ENCODE assay signal across 20 cellular contexts in genomic region chr16:11283820-11284248, GRCh38. TPM values are rescaled to one million over a fixed set of nuclear protein-coding genes. Genes with fewer than 3 reads are reported as not detected.
DNase-seq lines count a peak whose midpoint lies in the region; ATAC-seq, FAIRE-seq and TF ChIP-seq lines count a peak whose summit lies in the region.
"Had no signal": no experiment of that assay in that cellular context is flagged by ENCODE, and none has a peak within 500 bp of the region (broad histone marks: within the 10 kb centered on the region; RNA-seq: fewer than 3 reads in every experiment).

No MANE protein-coding gene starts in this region.

- no peaks in the 10 kb centered on the region for H3K27me3 ChIP-seq in HepG2 (ENCODE audit: control insufficient read depth in 1 of 2, insufficient read depth in 2 of 2, low read length in 2 of 2)
- no peaks in the 10 kb centered on the region for H3K27me3 ChIP-seq in right lobe of liver
- no peaks in the 10 kb centered on the region for H3K27me3 ChIP-seq in upper lobe of right lung

- 36% methylated on average over 4 of the region's 4 CpGs for WGBS in HepG2 (ENCODE audit: low lambda C conversion rate)
- WGBS in right lobe of liver (ENCODE audit: insufficient coverage, low coverage, low lambda C conversion rate, missing lambda C conversion rate): 47% methylated on average over 2 of the region's 4 CpGs

- POLR2A ChIA-PET in HepG2 (lab: Yijun Ruan, JAX): interaction anchor here (0.7 to 3.8 kb wide), 11 partner anchors 9 to 88 kb away, joined by 3 to 30 read pairs (median 7); partner anchors contain the start of genes PRM3 and SOCS1

- no TSS peak for BruUV-seq in HepG2 (replicated peaks; lab: Mats Ljungman, UMichigan)

- H3K9me3 ChIP-seq in HepG2 (ENCODE audit: low read length): no peaks in the 10 kb centered on the region
- no peaks in the 10 kb centered on the region for H3K9me3 ChIP-seq in right lobe of liver
- H3K9me3 ChIP-seq in upper lobe of right lung: no peaks in the 10 kb centered on the region
- H3K9me3 ChIP-seq: A549, left ventricle myocardium inferior had no signal

- H3K4me1 ChIP-seq in HepG2 (ENCODE audit: insufficient read depth, low read length): peaks cover 91% of the 10 kb centered on the region
- H3K4me1 ChIP-seq in right lobe of liver: peaks cover 0 to 14% (median 3%) of the 10 kb centered on the region in 4 donors
- H3K4me1 ChIP-seq in upper lobe of right lung: no peaks in the 10 kb centered on the region
- H3K4me1 ChIP-seq: A549, left ventricle myocardium inferior had no signal

- TF ChIP-seq CTCF in HepG2 (CRISPR knock-in tag; IDR thresholded peaks at IDR 0.05) (peak; percentile 45), right lobe of liver (IDR thresholded peaks at IDR 0.05) (no peak), fibroblast of pulmonary artery (IDR thresholded peaks at IDR 0.05; ENCODE audit: low read length, missing control alignments) (peak; percentile 25), upper lobe of right lung (IDR thresholded peaks at IDR 0.05) (no peak)

- in situ Hi-C loops in HepG2 (cut with HindIII; ENCODE audit: extremely low pct_ligation_motif_present, low pct_unique_long_range_greater_than_20kb): no loop called here

- no peaks in the 10 kb centered on the region for H3K36me3 ChIP-seq in HepG2 (replicated peaks in 1 of 2; ENCODE audit: control insufficient read depth in 1 of 2, insufficient read depth in 2 of 2, low read length in 2 of 2)
- no peaks in the 10 kb centered on the region for H3K36me3 ChIP-seq in right lobe of liver
- H3K36me3 ChIP-seq in upper lobe of right lung: no peaks in the 10 kb centered on the region
- H3K36me3 ChIP-seq: left ventricle myocardium inferior had no signal

- peak overlapping the region; percentile 25; the same call in 1 of the 2 replicates for H3K9ac ChIP-seq in HepG2 (ENCODE audit: insufficient read depth, low read depth, low read length)

- ATAC-seq in HepG2 (peak; percentile 45), right lobe of liver (no peak), upper lobe of right lung (peak; percentile 63), GM19455 (IDR thresholded peaks at IDR 0.05; ENCODE audit: unreplicated experiment) (no peak)
- ATAC-seq: A549; activated CD4-positive, CD25-positive, alpha-beta regulatory T cell treated with anti-CD3 and anti-CD28 coated beads, Interleukin-2, amount 50 U/mL, for 24 hours had no signal

- FAIRE-seq in HepG2 (lab: Jason Lieb, UNC): no peak
- FAIRE-seq: A549, endothelial cell of umbilical vein had no signal

- H3K4me3 ChIP-seq in HepG2 (replicated peaks in 1 of 3; ENCODE audit: insufficient read depth in 1 of 3, low read depth in 2 of 3, low read length in 3 of 3) (no peak overlapping the region), right lobe of liver (no peak overlapping the region), fibroblast of pulmonary artery (replicated peaks; ENCODE audit: low read depth, low read length) (no peak overlapping the region), upper lobe of right lung (no peak overlapping the region)
- H3K4me3 ChIP-seq: A549, left ventricle myocardium inferior had no signal

- no peaks in the 10 kb centered on the region for H4K20me1 ChIP-seq in HepG2 (ENCODE audit: insufficient read depth, low read length)

- CTCF ChIA-PET in HepG2 (lab: Yijun Ruan, JAX; ENCODE audit: low intra/inter-chr PET ratio, low total read pairs): no interaction called here

- H3K4me2 ChIP-seq in HepG2 (ENCODE audit: low read depth, low read length): peak overlapping the region; percentile 36
- H3K4me2 ChIP-seq: A549 had no signal

- TF ChIP-seq EP300 in HepG2 (IDR thresholded peaks at IDR 0.05; ENCODE audit: low read depth in 2 of 2, low read length in 2 of 2) (peak in 1 of 2 experiments; percentile 45; a peak in 1 of 4 replicates), HepG2 (CRISPR knock-in tag; IDR thresholded peaks at IDR 0.05; ENCODE audit: borderline replicate concordance) (no peak; the same call in 1 of the 2 replicates)

- TF ChIP-seq RAD21 in HepG2 (CRISPR knock-in tag; IDR thresholded peaks at IDR 0.05): peak; percentile 40; the same call in 1 of the 2 replicates

- peak; percentile 69 for DNase-seq in HepG2 (ENCODE audit: low spot score)
- DNase-seq in right lobe of liver: no peak
- DNase-seq in RPMI7951 (ENCODE audit: low read depth): peak; percentile 19
- DNase-seq in fibroblast of pulmonary artery (ENCODE audit: low read depth): peak; percentile 45
- DNase-seq in upper lobe of right lung: no peak
- DNase-seq in DMS 273 (lab: John Stamatoyannopoulos, UW; ENCODE audit: unreplicated experiment): no peak
- DNase-seq in cardiac septum (ENCODE audit: low spot score): no peak
- DNase-seq: CD4-positive, CD25-positive, alpha-beta regulatory T cell; DMS53; left ventricle myocardium inferior; NCI-H1436 treated with DMSO at 0.1 percent for 48 hours; NCI-H774; stimulated activated CD4-positive, alpha-beta T cell treated with anti-CD3 and anti-CD28 coated beads, Interleukin-12 subunit alpha, Interleukin-12 subunit beta, amount 100 ng/mL, for 4 hours; stimulated activated CD8-positive, alpha-beta memory T cell treated with anti-CD3 and anti-CD28 coated beads, Interleukin-4, amount 100 ng/mL, for 48 hours had no signal

- H2AFZ ChIP-seq in HepG2 (ENCODE audit: low read length): peak overlapping the region; percentile 25

- H3K79me2 ChIP-seq in HepG2 (ENCODE audit: insufficient read depth, low read length): no peaks in the 10 kb centered on the region

- H3K27ac ChIP-seq in HepG2 (ENCODE audit: extremely low read length, insufficient read depth, low read length) (peak overlapping the region; percentile 52), right lobe of liver (no peak overlapping the region), upper lobe of right lung (no peak overlapping the region)
- H3K27ac ChIP-seq: A549, left ventricle myocardium inferior had no signal

- intact Hi-C loops in HepG2 (cut with micrococcal nuclease; ENCODE audit: unreplicated experiment): no loop called here
- intact Hi-C loops in right lobe of liver (cut with DNase I): no loop called here
- intact Hi-C loops in upper lobe of right lung (cut with DNase I): no loop called here
- intact Hi-C loops in cardiac septum (cut with DNase I): no loop called here

- TF ChIP-seq POLR2A in HepG2 (IDR thresholded peaks at IDR 0.05; ENCODE audit: insufficient read depth in 1 of 2, low read depth in 2 of 2, low read length in 2 of 2) (no peak), right lobe of liver (IDR thresholded peaks at IDR 0.05) (no peak)

RNA-seq across cellular contexts. Expression of gene PRM1, which starts 2.7 kb away (rescaled TPM):
- not detected in 2 replicates for total RNA-seq in HepG2 (2016; rRNA removed; fragmentation: Illumina TruSeq; extraction: Trizol)
- not detected in 2 replicates for total RNA-seq in HepG2 (2016; cell fraction: cytosol; rRNA removed; fragmentation: Illumina TruSeq; extraction: Trizol; ENCODE audit: low read depth)
- not detected in 2 replicates for total RNA-seq in HepG2 (2016; cell fraction: insoluble cytoplasmic fraction; rRNA removed; fragmentation: Illumina TruSeq; extraction: Trizol)
- total RNA-seq in HepG2 (2016; cell fraction: membrane; rRNA removed; fragmentation: Illumina TruSeq; extraction: Trizol): not detected in 2 replicates
- total RNA-seq in HepG2 (2016; cell fraction: nucleus; rRNA removed; fragmentation: Illumina TruSeq; extraction: Trizol): not detected in 2 replicates
- polyA plus RNA-seq in HepG2 (2011; rRNA removed): not detected in 2 replicates
- polyA plus RNA-seq in HepG2 (2011; cell fraction: cytosol; rRNA removed): 0.44 TPM in 1 of 2 replicates, not detected in the other
- not detected in 2 replicates for polyA plus RNA-seq in HepG2 (2011; cell fraction: nucleus; rRNA removed)
- polyA plus RNA-seq in HepG2 (2012): not detected in 2 replicates
- not detected in 2 replicates for polyA plus RNA-seq in HepG2 (2016; cell fraction: cytosol; fragmentation: Illumina TruSeq; extraction: Trizol; ENCODE audit: low read depth)
- not detected in 2 replicates for polyA plus RNA-seq in HepG2 (2016; cell fraction: insoluble cytoplasmic fraction; fragmentation: Illumina TruSeq; extraction: Trizol; ENCODE audit: low read depth)
- not detected in 2 replicates for polyA plus RNA-seq in HepG2 (2016; cell fraction: membrane; fragmentation: Illumina TruSeq; extraction: Trizol; ENCODE audit: low read depth)
- not detected in 2 replicates for polyA plus RNA-seq in HepG2 (2016; cell fraction: nucleus; fragmentation: Illumina TruSeq; extraction: Trizol; ENCODE audit: insufficient read depth, low read depth)
- not detected in 2 replicates for polyA minus RNA-seq in HepG2 (2011; rRNA and poly(A)+ RNA removed; ENCODE audit: low replicate concordance)
- polyA minus RNA-seq in HepG2 (2011; cell fraction: cytosol; rRNA and poly(A)+ RNA removed): not detected in 2 replicates
- not detected in 2 replicates for polyA minus RNA-seq in HepG2 (2011; cell fraction: nucleus; rRNA and poly(A)+ RNA removed)
- total RNA-seq in right lobe of liver: not detected
- not detected in 2 replicates for total RNA-seq in RPMI7951 (2014; rRNA removed; shearing (Covaris generic))
- not detected for total RNA-seq in upper lobe of right lung
- total RNA-seq in cardiac septum: not detected
- total RNA-seq: CD4-positive, CD25-positive, alpha-beta regulatory T cell; endothelial cell of umbilical vein; HT1080; left ventricle myocardium inferior; SK-MEL-5 had no signal
- polyA plus RNA-seq: A549; CD4-positive, CD25-positive, alpha-beta regulatory T cell; endothelial cell of umbilical vein had no signal

RNA-seq across cellular contexts. Expression of gene PRM2, which starts 7.6 kb away (rescaled TPM):
- total RNA-seq in HepG2 (2016; rRNA removed; fragmentation: Illumina TruSeq; extraction: Trizol) (not detected in 2 replicates), right lobe of liver (not detected), upper lobe of right lung (not detected), cardiac septum (not detected)
- 0.61 TPM in 1 of 2 replicates, not detected in the other for total RNA-seq in HepG2 (2016; cell fraction: cytosol; rRNA removed; fragmentation: Illumina TruSeq; extraction: Trizol; ENCODE audit: low read depth)
- not detected in 2 replicates for total RNA-seq in HepG2 (2016; cell fraction: insoluble cytoplasmic fraction; rRNA removed; fragmentation: Illumina TruSeq; extraction: Trizol)
- total RNA-seq in HepG2 (2016; cell fraction: membrane; rRNA removed; fragmentation: Illumina TruSeq; extraction: Trizol): 0.28 and 0.52 TPM in 2 replicates
- total RNA-seq in HepG2 (2016; cell fraction: nucleus; rRNA removed; fragmentation: Illumina TruSeq; extraction: Trizol): not detected in 2 replicates
- polyA plus RNA-seq in HepG2 (2011; rRNA removed): 0.54 TPM in 1 of 2 replicates, not detected in the other
- polyA plus RNA-seq in HepG2 (2011; cell fraction: cytosol; rRNA removed): 0.19 and 0.26 TPM in 2 replicates
- polyA plus RNA-seq in HepG2 (2011; cell fraction: nucleus; rRNA removed): not detected in 2 replicates
- polyA plus RNA-seq in HepG2 (2012): not detected in 2 replicates
- 1.6 and 2.0 TPM in 2 replicates for polyA plus RNA-seq in HepG2 (2016; cell fraction: cytosol; fragmentation: Illumina TruSeq; extraction: Trizol; ENCODE audit: low read depth)
- 0.56 TPM in 1 of 2 replicates, not detected in the other for polyA plus RNA-seq in HepG2 (2016; cell fraction: insoluble cytoplasmic fraction; fragmentation: Illumina TruSeq; extraction: Trizol; ENCODE audit: low read depth)
- polyA plus RNA-seq in HepG2 (2016; cell fraction: membrane; fragmentation: Illumina TruSeq; extraction: Trizol; ENCODE audit: low read depth): 0.55 and 0.73 TPM in 2 replicates
- polyA plus RNA-seq in HepG2 (2016; cell fraction: nucleus; fragmentation: Illumina TruSeq; extraction: Trizol; ENCODE audit: insufficient read depth, low read depth): not detected in 2 replicates
- polyA minus RNA-seq in HepG2 (2011; rRNA and poly(A)+ RNA removed; ENCODE audit: low replicate concordance): not detected in 2 replicates
- not detected in 2 replicates for polyA minus RNA-seq in HepG2 (2011; cell fraction: cytosol; rRNA and poly(A)+ RNA removed)
- not detected in 2 replicates for polyA minus RNA-seq in HepG2 (2011; cell fraction: nucleus; rRNA and poly(A)+ RNA removed)
- not detected in 2 replicates for total RNA-seq in RPMI7951 (2014; rRNA removed; shearing (Covaris generic))
- total RNA-seq: CD4-positive, CD25-positive, alpha-beta regulatory T cell; endothelial cell of umbilical vein; HT1080; left ventricle myocardium inferior; SK-MEL-5 had no signal
- polyA plus RNA-seq: A549; CD4-positive, CD25-positive, alpha-beta regulatory T cell; endothelial cell of umbilical vein had no signal

RNA-seq across cellular contexts. Expression of gene PRM3, which starts 10.4 kb away (rescaled TPM):
- total RNA-seq in HepG2 (2016; rRNA removed; fragmentation: Illumina TruSeq; extraction: Trizol): not detected in 2 replicates
- total RNA-seq in HepG2 (2016; cell fraction: cytosol; rRNA removed; fragmentation: Illumina TruSeq; extraction: Trizol; ENCODE audit: low read depth): not detected in 2 replicates
- not detected in 2 replicates for total RNA-seq in HepG2 (2016; cell fraction: insoluble cytoplasmic fraction; rRNA removed; fragmentation: Illumina TruSeq; extraction: Trizol)
- total RNA-seq in HepG2 (2016; cell fraction: membrane; rRNA removed; fragmentation: Illumina TruSeq; extraction: Trizol): not detected in 2 replicates
- not detected in 2 replicates for total RNA-seq in HepG2 (2016; cell fraction: nucleus; rRNA removed; fragmentation: Illumina TruSeq; extraction: Trizol)
- not detected in 2 replicates for polyA plus RNA-seq in HepG2 (2011; rRNA removed)
- polyA plus RNA-seq in HepG2 (2011; cell fraction: cytosol; rRNA removed): not detected in 2 replicates
- polyA plus RNA-seq in HepG2 (2011; cell fraction: nucleus; rRNA removed): not detected in 2 replicates
- polyA plus RNA-seq in HepG2 (2012): not detected in 2 replicates
- not detected in 2 replicates for polyA plus RNA-seq in HepG2 (2016; cell fraction: cytosol; fragmentation: Illumina TruSeq; extraction: Trizol; ENCODE audit: low read depth)
- not detected in 2 replicates for polyA plus RNA-seq in HepG2 (2016; cell fraction: insoluble cytoplasmic fraction; fragmentation: Illumina TruSeq; extraction: Trizol; ENCODE audit: low read depth)
- polyA plus RNA-seq in HepG2 (2016; cell fraction: membrane; fragmentation: Illumina TruSeq; extraction: Trizol; ENCODE audit: low read depth): not detected in 2 replicates
- not detected in 2 replicates for polyA plus RNA-seq in HepG2 (2016; cell fraction: nucleus; fragmentation: Illumina TruSeq; extraction: Trizol; ENCODE audit: insufficient read depth, low read depth)
- polyA minus RNA-seq in HepG2 (2011; rRNA and poly(A)+ RNA removed; ENCODE audit: low replicate concordance): not detected in 2 replicates
- polyA minus RNA-seq in HepG2 (2011; cell fraction: cytosol; rRNA and poly(A)+ RNA removed): not detected in 2 replicates
- 2.8 TPM in 1 of 2 replicates, not detected in the other for polyA minus RNA-seq in HepG2 (2011; cell fraction: nucleus; rRNA and poly(A)+ RNA removed)
- not detected for total RNA-seq in right lobe of liver
- total RNA-seq in RPMI7951 (2014; rRNA removed; shearing (Covaris generic)): not detected in 2 replicates
- not detected for total RNA-seq in upper lobe of right lung
- not detected for total RNA-seq in cardiac septum
- total RNA-seq: CD4-positive, CD25-positive, alpha-beta regulatory T cell; endothelial cell of umbilical vein; HT1080; left ventricle myocardium inferior; SK-MEL-5 had no signal
- polyA plus RNA-seq: A549; CD4-positive, CD25-positive, alpha-beta regulatory T cell; endothelial cell of umbilical vein had no signal

RNA-seq across cellular contexts. Expression of gene TNP2, which starts 14.7 kb away (rescaled TPM):
- total RNA-seq in HepG2 (2016; rRNA removed; fragmentation: Illumina TruSeq; extraction: Trizol) (not detected in 2 replicates), right lobe of liver (not detected), upper lobe of right lung (not detected), cardiac septum (not detected)
- total RNA-seq in HepG2 (2016; cell fraction: cytosol; rRNA removed; fragmentation: Illumina TruSeq; extraction: Trizol; ENCODE audit: low read depth): not detected in 2 replicates
- not detected in 2 replicates for total RNA-seq in HepG2 (2016; cell fraction: insoluble cytoplasmic fraction; rRNA removed; fragmentation: Illumina TruSeq; extraction: Trizol)
- not detected in 2 replicates for total RNA-seq in HepG2 (2016; cell fraction: membrane; rRNA removed; fragmentation: Illumina TruSeq; extraction: Trizol)
- not detected in 2 replicates for total RNA-seq in HepG2 (2016; cell fraction: nucleus; rRNA removed; fragmentation: Illumina TruSeq; extraction: Trizol)
- not detected in 2 replicates for polyA plus RNA-seq in HepG2 (2011; rRNA removed)
- not detected in 2 replicates for polyA plus RNA-seq in HepG2 (2011; cell fraction: cytosol; rRNA removed)
- not detected in 2 replicates for polyA plus RNA-seq in HepG2 (2011; cell fraction: nucleus; rRNA removed)
- polyA plus RNA-seq in HepG2 (2012): not detected in 2 replicates
- not detected in 2 replicates for polyA plus RNA-seq in HepG2 (2016; cell fraction: cytosol; fragmentation: Illumina TruSeq; extraction: Trizol; ENCODE audit: low read depth)
- polyA plus RNA-seq in HepG2 (2016; cell fraction: insoluble cytoplasmic fraction; fragmentation: Illumina TruSeq; extraction: Trizol; ENCODE audit: low read depth): not detected in 2 replicates
- polyA plus RNA-seq in HepG2 (2016; cell fraction: membrane; fragmentation: Illumina TruSeq; extraction: Trizol; ENCODE audit: low read depth): not detected in 2 replicates
- not detected in 2 replicates for polyA plus RNA-seq in HepG2 (2016; cell fraction: nucleus; fragmentation: Illumina TruSeq; extraction: Trizol; ENCODE audit: insufficient read depth, low read depth)
- polyA minus RNA-seq in HepG2 (2011; rRNA and poly(A)+ RNA removed; ENCODE audit: low replicate concordance): not detected in 2 replicates
- polyA minus RNA-seq in HepG2 (2011; cell fraction: cytosol; rRNA and poly(A)+ RNA removed): not detected in 2 replicates
- not detected in 2 replicates for polyA minus RNA-seq in HepG2 (2011; cell fraction: nucleus; rRNA and poly(A)+ RNA removed)
- total RNA-seq in RPMI7951 (2014; rRNA removed; shearing (Covaris generic)): not detected in 2 replicates
- total RNA-seq: CD4-positive, CD25-positive, alpha-beta regulatory T cell; endothelial cell of umbilical vein; HT1080; left ventricle myocardium inferior; SK-MEL-5 had no signal
- polyA plus RNA-seq: A549; CD4-positive, CD25-positive, alpha-beta regulatory T cell; endothelial cell of umbilical vein had no signal

RNA-seq across cellular contexts. Expression of gene SOCS1, which starts 27.8 kb away (rescaled TPM):
- 3.3 and 5.3 TPM in 2 replicates for total RNA-seq in HepG2 (2016; rRNA removed; fragmentation: Illumina TruSeq; extraction: Trizol)
- total RNA-seq in HepG2 (2016; cell fraction: cytosol; rRNA removed; fragmentation: Illumina TruSeq; extraction: Trizol; ENCODE audit: low read depth): 5.4 and 8.1 TPM in 2 replicates
- total RNA-seq in HepG2 (2016; cell fraction: insoluble cytoplasmic fraction; rRNA removed; fragmentation: Illumina TruSeq; extraction: Trizol): 2.8 and 4.2 TPM in 2 replicates
- total RNA-seq in HepG2 (2016; cell fraction: membrane; rRNA removed; fragmentation: Illumina TruSeq; extraction: Trizol): 9.1 and 10.9 TPM in 2 replicates
- 5.6 and 5.7 TPM in 2 replicates for total RNA-seq in HepG2 (2016; cell fraction: nucleus; rRNA removed; fragmentation: Illumina TruSeq; extraction: Trizol)
- 6.3 and 9.4 TPM in 2 replicates for polyA plus RNA-seq in HepG2 (2011; rRNA removed)
- 5.3 and 8.4 TPM in 2 replicates for polyA plus RNA-seq in HepG2 (2011; cell fraction: cytosol; rRNA removed)
- polyA plus RNA-seq in HepG2 (2011; cell fraction: nucleus; rRNA removed): 30.3 and 31.6 TPM in 2 replicates
- polyA plus RNA-seq in HepG2 (2012): 6.5 and 7.4 TPM in 2 replicates
- 5.5 and 7.8 TPM in 2 replicates for polyA plus RNA-seq in HepG2 (2016; cell fraction: cytosol; fragmentation: Illumina TruSeq; extraction: Trizol; ENCODE audit: low read depth)
- polyA plus RNA-seq in HepG2 (2016; cell fraction: insoluble cytoplasmic fraction; fragmentation: Illumina TruSeq; extraction: Trizol; ENCODE audit: low read depth): 5.2 and 6.3 TPM in 2 replicates
- 7.1 and 9.9 TPM in 2 replicates for polyA plus RNA-seq in HepG2 (2016; cell fraction: membrane; fragmentation: Illumina TruSeq; extraction: Trizol; ENCODE audit: low read depth)
- polyA plus RNA-seq in HepG2 (2016; cell fraction: nucleus; fragmentation: Illumina TruSeq; extraction: Trizol; ENCODE audit: insufficient read depth, low read depth): 8.1 and 8.6 TPM in 2 replicates
- 3.9 and 31.0 TPM in 2 replicates for polyA minus RNA-seq in HepG2 (2011; rRNA and poly(A)+ RNA removed; ENCODE audit: low replicate concordance)
- polyA minus RNA-seq in HepG2 (2011; cell fraction: cytosol; rRNA and poly(A)+ RNA removed): 12.0 and 14.0 TPM in 2 replicates
- polyA minus RNA-seq in HepG2 (2011; cell fraction: nucleus; rRNA and poly(A)+ RNA removed): 44.8 and 46.1 TPM in 2 replicates
- 10 to 100 TPM in 3 of 6 experiments, 1 to 10 TPM in 2, under 1 TPM in 1; 0.88 to 26.6 (median 10.9) TPM for total RNA-seq in right lobe of liver
- total RNA-seq in RPMI7951 (2014; rRNA removed; shearing (Covaris generic)): 17.1 and 21.2 TPM in 2 replicates
- 15.3 TPM for total RNA-seq in upper lobe of right lung
- 1.7 TPM for total RNA-seq in cardiac septum

Comparison
In these comparisons a context has a peak if more than half of its experiments do, and no peak if none do; other contexts are left out.
1. ATAC-seq: peak in HepG2 (single experiment) and upper lobe of right lung (single experiment); none in right lobe of liver (0 of 4) and GM19455 (single experiment).
2. DNase-seq: peak in HepG2 (single experiment), RPMI7951 (single experiment) and fibroblast of pulmonary artery (single experiment); none in right lobe of liver (0 of 3), upper lobe of right lung (single experiment), DMS 273 (single experiment) and cardiac septum (single experiment).
3. CTCF ChIP-seq: peak in HepG2 (single experiment) and fibroblast of pulmonary artery (single experiment); none in right lobe of liver (0 of 4) and upper lobe of right lung (single experiment).